Comparison of ENCODE assay signal across 32 cellular contexts in the genomic region with DNA sequence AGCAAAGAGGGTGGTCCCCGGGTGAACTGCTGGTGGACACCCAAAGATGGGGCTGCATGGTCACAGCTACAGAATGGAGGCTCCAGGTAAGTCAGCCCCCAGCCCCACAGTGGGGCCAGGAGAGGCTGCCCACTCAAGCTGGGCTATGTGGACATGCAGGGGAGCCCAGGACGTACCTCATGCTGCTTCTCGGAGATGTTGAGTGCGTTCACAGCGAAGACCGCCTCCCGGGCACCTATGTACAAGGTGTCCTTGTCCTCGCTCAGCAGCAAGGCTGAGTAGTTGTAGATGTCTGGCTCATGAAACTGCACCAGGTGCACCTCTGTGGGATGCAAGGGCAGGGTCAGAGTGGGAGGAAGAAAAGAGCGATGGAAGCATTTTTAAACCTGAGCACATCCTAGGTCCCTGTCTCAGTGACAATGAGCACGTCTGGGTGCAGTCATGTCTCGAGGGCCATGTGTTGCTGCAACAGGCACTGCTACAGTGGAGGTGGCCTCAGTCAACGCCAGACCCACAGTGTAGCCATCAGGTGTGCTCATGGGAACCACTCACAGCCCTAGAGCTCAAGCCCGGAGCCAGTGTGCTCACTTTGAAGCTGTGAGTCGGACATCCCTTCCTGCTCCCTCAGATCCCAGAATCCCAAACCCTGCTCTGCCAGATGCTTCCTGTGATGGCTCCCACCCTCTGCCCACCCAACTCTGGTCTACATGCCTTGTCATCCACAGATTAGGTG.
A peak's percentile ranks its signal among the peaks of the same experiment; 100 is the strongest.
DNase-seq lines count a peak whose midpoint lies in the region; ATAC-seq, FAIRE-seq and TF ChIP-seq lines count a peak whose summit lies in the region.
"Had no signal": no experiment of that assay in that cellular context is flagged by ENCODE, and none has a peak within 500 bp of the region (broad histone marks: within the 10 kb centered on the region; RNA-seq: fewer than 3 reads in every experiment).

No MANE protein-coding gene starts in this region.

- no peak overlapping the region for H3K4me3 Mint-ChIP-seq in activated T-cell treated with anti-CD3 and anti-CD28 coated beads, Interleukin-2, amount 50 U/mL, for 24 hours
- H3K4me3 Mint-ChIP-seq in IgD-negative memory B cell: peak overlapping the region in 2 of 4 donors; percentile 21 to 84
- H3K4me3 Mint-ChIP-seq in stimulated activated effector memory CD8-positive, alpha-beta T cell treated with anti-CD3 and anti-CD28 coated beads, Interleukin-12 subunit alpha, Interleukin-12 subunit beta, amount 100 ng/mL, for 72 hours: no peak overlapping the region
- H3K4me3 Mint-ChIP-seq: CD8-positive, alpha-beta memory T cell; H9 had no signal

- H3K4me3 ChIP-seq in bronchial epithelial cell (ENCODE audit: low read depth, low read length) (no peak overlapping the region), coronary artery (no peak overlapping the region)
- H3K4me3 ChIP-seq: A549, lung, mucosa of descending colon, pancreas, testis had no signal

- H3K27me3 ChIP-seq in bronchial epithelial cell (ENCODE audit: control insufficient read depth, insufficient read depth, low read length): no peaks in the 10 kb centered on the region
- H3K27me3 ChIP-seq: pancreas, testis had no signal

- no peaks in the 10 kb centered on the region for H3K9me3 Mint-ChIP-seq in activated T-cell treated with anti-CD3 and anti-CD28 coated beads, Interleukin-2, amount 50 U/mL, for 24 hours
- peaks cover 0 to 5% (median 0%) of the 10 kb centered on the region in 3 donors for H3K9me3 Mint-ChIP-seq in IgD-negative memory B cell
- peaks cover 3% of the 10 kb centered on the region for H3K9me3 Mint-ChIP-seq in stimulated activated effector memory CD8-positive, alpha-beta T cell treated with anti-CD3 and anti-CD28 coated beads, Interleukin-12 subunit alpha, Interleukin-12 subunit beta, amount 100 ng/mL, for 72 hours
- H3K9me3 Mint-ChIP-seq: H9 had no signal

- H3K36me3 Mint-ChIP-seq in activated T-cell treated with anti-CD3 and anti-CD28 coated beads, Interleukin-2, amount 50 U/mL, for 24 hours (ENCODE audit: low read depth): peaks cover 99% of the 10 kb centered on the region
- peaks cover 12% of the 10 kb centered on the region for H3K36me3 Mint-ChIP-seq in IgD-negative memory B cell
- peaks cover 100% of the 10 kb centered on the region for H3K36me3 Mint-ChIP-seq in stimulated activated effector memory CD8-positive, alpha-beta T cell treated with anti-CD3 and anti-CD28 coated beads, Interleukin-12 subunit alpha, Interleukin-12 subunit beta, amount 100 ng/mL, for 72 hours

- peak overlapping the region; percentile 94 for H3K27ac Mint-ChIP-seq in activated T-cell treated with anti-CD3 and anti-CD28 coated beads, Interleukin-2, amount 50 U/mL, for 24 hours
- H3K27ac Mint-ChIP-seq in IgD-negative memory B cell: peak overlapping the region; percentile 39 to 95 (median 81)
- H3K27ac Mint-ChIP-seq in stimulated activated effector memory CD8-positive, alpha-beta T cell treated with anti-CD3 and anti-CD28 coated beads, Interleukin-12 subunit alpha, Interleukin-12 subunit beta, amount 100 ng/mL, for 72 hours: no peak overlapping the region

- peaks cover 62% of the 10 kb centered on the region for H3K4me1 Mint-ChIP-seq in activated T-cell treated with anti-CD3 and anti-CD28 coated beads, Interleukin-2, amount 50 U/mL, for 24 hours (ENCODE audit: low read depth)
- peaks cover 45 to 75% (median 74%) of the 10 kb centered on the region in 3 donors for H3K4me1 Mint-ChIP-seq in IgD-negative memory B cell
- H3K4me1 Mint-ChIP-seq in stimulated activated effector memory CD8-positive, alpha-beta T cell treated with anti-CD3 and anti-CD28 coated beads, Interleukin-12 subunit alpha, Interleukin-12 subunit beta, amount 100 ng/mL, for 72 hours: peaks cover 56% of the 10 kb centered on the region
- H3K4me1 Mint-ChIP-seq: H9 had no signal

- DNase-seq in activated T-cell treated with anti-CD3 and anti-CD28 coated beads, Interleukin-2, amount 50 U/mL, for 24 hours: no peak
- no peak for DNase-seq in activated T-cell treated with anti-CD3 and anti-CD28 coated beads, Interleukin-2, amount 50 U/mL, for 1 hour
- DNase-seq in bronchial epithelial cell (ENCODE audit: low read depth): no peak
- DNase-seq in stimulated activated effector memory CD8-positive, alpha-beta T cell treated with anti-CD3 and anti-CD28 coated beads, Interleukin-12 subunit alpha, Interleukin-12 subunit beta, amount 100 ng/mL, for 72 hours (ENCODE audit: low spot score in 2 of 2): no peak
- no peak for DNase-seq in COR-L47 (lab: John Stamatoyannopoulos, UW)
- DNase-seq in stimulated activated CD4-positive, alpha-beta T cell treated with anti-CD3 and anti-CD28 coated beads, Interleukin-4, amount 100 ng/mL, for 4 hours: no peak
- no peak for DNase-seq in coronary artery (ENCODE audit: low spot score)
- DNase-seq: activated CD8-positive, alpha-beta memory T cell treated with anti-CD3 and anti-CD28 coated beads for 24 hours; activated naive CD4-positive, alpha-beta T cell; amygdala; CD8-positive, alpha-beta memory T cell; effector CD8-positive, alpha-beta T cell; H9; hippocampal formation; KG1; mucosa of descending colon; NCI-H1092 treated with DMSO at 0.1 percent for 48 hours; NCI-H2029; NCI-H2227 treated with DMSO at 0.1 percent for 48 hours; NCI-H526; OCI-M1; pancreas; stimulated activated naive CD4-positive, alpha-beta T cell treated with Interleukin-2 at 50 U/mL for 16 hours; T-cell; testis had no signal

- no peaks in the 10 kb centered on the region for H3K27me3 Mint-ChIP-seq in activated T-cell treated with anti-CD3 and anti-CD28 coated beads, Interleukin-2, amount 50 U/mL, for 24 hours
- H3K27me3 Mint-ChIP-seq in IgD-negative memory B cell: no peaks in the 10 kb centered on the region
- H3K27me3 Mint-ChIP-seq: T-cell had no signal

- peak; percentile 9 for ATAC-seq in stimulated activated effector memory CD8-positive, alpha-beta T cell treated with anti-CD3 and anti-CD28 coated beads, Interleukin-12 subunit alpha, Interleukin-12 subunit beta, amount 100 ng/mL, for 72 hours
- ATAC-seq: A549, mucosa of descending colon, pancreas, T-cell had no signal

- H3K27ac ChIP-seq in coronary artery: no peak overlapping the region
- H3K27ac ChIP-seq: A549, epithelial cell of prostate, HL-60, pancreas, testis had no signal

- TF ChIP-seq CTCF in bronchial epithelial cell (IDR thresholded peaks at IDR 0.05; ENCODE audit: insufficient read depth, low read length, severe bottlenecking) (no peak), coronary artery (IDR thresholded peaks at IDR 0.05) (no peak)

- no peaks in the 10 kb centered on the region for H3K36me3 ChIP-seq in bronchial epithelial cell (ENCODE audit: control insufficient read depth, insufficient read depth, low read length)

- peak; percentile 36 for FAIRE-seq in bronchial epithelial cell (lab: Jason Lieb, UNC)
- FAIRE-seq: A549, colon, pancreas, TTC549 had no signal
